Comparison of ENCODE assay signal across 8 cellular contexts in genomic region chr20:835220-836045, GRCh38. TPM values are rescaled to one million over a fixed set of nuclear protein-coding genes. Genes with fewer than 3 reads are reported as not detected.
DNase-seq lines count a peak whose midpoint lies in the region; ATAC-seq and TF ChIP-seq lines count a peak whose summit lies in the region.

No MANE protein-coding gene starts in this region.

- in situ Hi-C loops in GM13976 (cut with MboI; ENCODE audit: low sequenced_read_pairs, unreplicated experiment): no loop called here

- intact Hi-C loops in activated naive CD4-positive, alpha-beta T cell treated with anti-CD3 and anti-CD28 coated beads for 36 hours (cut with micrococcal nuclease): loop anchor here (1.0 to 10.0 kb wide), 4 partner anchors 9 to 829 kb away; no protein-coding TSS in a partner anchor
- intact Hi-C loops in lower lobe of right lung (cut with DNase I): no loop called here
- intact Hi-C loops in sciatic nerve (cut with DNase I): no loop called here

- peak overlapping the region; percentile 87 for H3K27ac Mint-ChIP-seq in activated naive CD4-positive, alpha-beta T cell treated with anti-CD3 and anti-CD28 coated beads for 36 hours
- H3K27ac Mint-ChIP-seq in endodermal cell: no peak overlapping the region

- no peaks in the 10 kb centered on the region for H3K36me3 Mint-ChIP-seq in activated naive CD4-positive, alpha-beta T cell treated with anti-CD3 and anti-CD28 coated beads for 36 hours (ENCODE audit: low read depth)
- H3K36me3 Mint-ChIP-seq in endodermal cell (ENCODE audit: low read depth): no peaks in the 10 kb centered on the region

- H3K27ac ChIP-seq in lower lobe of right lung (no peak overlapping the region), endodermal cell (ENCODE audit: low read depth, low read length) (no peak overlapping the region)

- H3K4me3 ChIP-seq in lower lobe of right lung: peak overlapping the region; percentile 98
- no peak overlapping the region for H3K4me3 ChIP-seq in endodermal cell (ENCODE audit: low read length)

- ATAC-seq in lower lobe of right lung (no peak), HG02885 (IDR thresholded peaks at IDR 0.05; ENCODE audit: poor library complexity, unreplicated experiment) (no peak), sciatic nerve (no peak)

- no peaks in the 10 kb centered on the region for H3K27me3 Mint-ChIP-seq in activated naive CD4-positive, alpha-beta T cell treated with anti-CD3 and anti-CD28 coated beads for 36 hours (ENCODE audit: low read depth)
- H3K27me3 Mint-ChIP-seq in endodermal cell (ENCODE audit: insufficient read depth): peaks cover 14% of the 10 kb centered on the region

- peaks cover 4% of the 10 kb centered on the region for H3K9me3 Mint-ChIP-seq in activated naive CD4-positive, alpha-beta T cell treated with anti-CD3 and anti-CD28 coated beads for 36 hours
- H3K9me3 Mint-ChIP-seq in endodermal cell: peaks cover 4% of the 10 kb centered on the region

- no peak for TF ChIP-seq CTCF in lower lobe of right lung (IDR thresholded peaks at IDR 0.05)
- TF ChIP-seq CTCF in endodermal cell (conservative IDR thresholded peaks at IDR 0.05): no peak
- TF ChIP-seq CTCF in GM13976 (IDR thresholded peaks at IDR 0.05; ENCODE audit: borderline replicate concordance, control extremely low read depth, extremely low read depth, insufficient read depth, missing control alignments): no peak

- CTCF ChIA-PET in activated naive CD4-positive, alpha-beta T cell treated with anti-CD3 and anti-CD28 coated beads for 36 hours (lab: Charles Lee): interaction anchor here (3.6 kb wide), 1 partner anchor 18 kb away, joined by 26 read pairs; no protein-coding TSS in a partner anchor

- peak overlapping the region; percentile 64 for H3K4me3 Mint-ChIP-seq in activated naive CD4-positive, alpha-beta T cell treated with anti-CD3 and anti-CD28 coated beads for 36 hours
- no peak overlapping the region for H3K4me3 Mint-ChIP-seq in endodermal cell

- H3K27me3 ChIP-seq in lower lobe of right lung (ENCODE audit: low read depth) (no peaks in the 10 kb centered on the region), endodermal cell (ENCODE audit: control insufficient read depth, insufficient read depth, low read length, poor library complexity, severe bottlenecking) (no peaks in the 10 kb centered on the region)

- H3K4me1 ChIP-seq in lower lobe of right lung (peaks cover 60% of the 10 kb centered on the region), endodermal cell (ENCODE audit: control insufficient read depth, insufficient read depth, low read length) (peaks cover 4% of the 10 kb centered on the region)

- H3K9me3 ChIP-seq in lower lobe of right lung (no peaks in the 10 kb centered on the region), endodermal cell (ENCODE audit: control insufficient read depth, low read length) (no peaks in the 10 kb centered on the region)

- H3K4me1 Mint-ChIP-seq in activated naive CD4-positive, alpha-beta T cell treated with anti-CD3 and anti-CD28 coated beads for 36 hours (ENCODE audit: low read depth): peaks cover 38% of the 10 kb centered on the region
- H3K4me1 Mint-ChIP-seq in endodermal cell: peaks cover 9% of the 10 kb centered on the region

- H3K36me3 ChIP-seq in lower lobe of right lung (no peaks in the 10 kb centered on the region), endodermal cell (ENCODE audit: control insufficient read depth, insufficient read depth, low read length) (no peaks in the 10 kb centered on the region)

- peak; percentile 24 to 30 for DNase-seq in stimulated activated CD8-positive, alpha-beta memory T cell treated with anti-CD3 and anti-CD28 coated beads, Interleukin-7, amount 100 ng/mL, for 4 hours (ENCODE audit: low read depth in 2 of 2)
- no peak for DNase-seq in stimulated activated CD8-positive, alpha-beta memory T cell treated with anti-CD3 and anti-CD28 coated beads, Interleukin-4, amount 100 ng/mL, for 48 hours
- DNase-seq in activated naive CD4-positive, alpha-beta T cell treated with anti-CD3 and anti-CD28 coated beads for 36 hours: peak; percentile 71
- DNase-seq in lower lobe of right lung: no peak
- no peak for DNase-seq in endodermal cell
- no peak for DNase-seq in GM13976 (ENCODE audit: low spot score)
- DNase-seq in sciatic nerve (ENCODE audit: low spot score): no peak

- 65 to 80% methylated on average over 2 of the region's 3 CpGs for WGBS in endodermal cell (ENCODE audit: insufficient coverage in 1 of 2, insufficient read length in 1 of 2), 2 experiments

- no peak overlapping the region for H3K9ac ChIP-seq in endodermal cell (ENCODE audit: extremely low read depth, low read length, poor library complexity, severe bottlenecking)

RNA-seq across cellular contexts. Expression of gene FAM110A, which starts 1.9 kb away (rescaled TPM):
- 10 to 100 TPM; 15.4 to 16.2 TPM for total RNA-seq in activated naive CD4-positive, alpha-beta T cell treated with anti-CD3 and anti-CD28 coated beads for 36 hours
- total RNA-seq in lower lobe of right lung (21.4 TPM), endodermal cell (10 to 100 TPM; 12.1 to 16.9 TPM), sciatic nerve (4.2 TPM)
- 19.3 TPM for polyA plus RNA-seq in endodermal cell (2013, experiment 1 of 2)
- polyA plus RNA-seq in endodermal cell (2013, experiment 2 of 2): 18.7 TPM

Comparison
In these comparisons a context has a peak if more than half of its experiments do, and no peak if none do; other contexts are left out.
1. DNase-seq: peak in stimulated activated CD8-positive, alpha-beta memory T cell treated with anti-CD3 and anti-CD28 coated beads, Interleukin-7, amount 100 ng/mL, for 4 hours (2 of 2) and activated naive CD4-positive, alpha-beta T cell treated with anti-CD3 and anti-CD28 coated beads for 36 hours (single experiment); none in stimulated activated CD8-positive, alpha-beta memory T cell treated with anti-CD3 and anti-CD28 coated beads, Interleukin-4, amount 100 ng/mL, for 48 hours (single experiment), lower lobe of right lung (single experiment), endodermal cell (single experiment), GM13976 (single experiment) and sciatic nerve (single experiment).